ENCODE assay signal across 2 cellular contexts in the genomic region with DNA sequence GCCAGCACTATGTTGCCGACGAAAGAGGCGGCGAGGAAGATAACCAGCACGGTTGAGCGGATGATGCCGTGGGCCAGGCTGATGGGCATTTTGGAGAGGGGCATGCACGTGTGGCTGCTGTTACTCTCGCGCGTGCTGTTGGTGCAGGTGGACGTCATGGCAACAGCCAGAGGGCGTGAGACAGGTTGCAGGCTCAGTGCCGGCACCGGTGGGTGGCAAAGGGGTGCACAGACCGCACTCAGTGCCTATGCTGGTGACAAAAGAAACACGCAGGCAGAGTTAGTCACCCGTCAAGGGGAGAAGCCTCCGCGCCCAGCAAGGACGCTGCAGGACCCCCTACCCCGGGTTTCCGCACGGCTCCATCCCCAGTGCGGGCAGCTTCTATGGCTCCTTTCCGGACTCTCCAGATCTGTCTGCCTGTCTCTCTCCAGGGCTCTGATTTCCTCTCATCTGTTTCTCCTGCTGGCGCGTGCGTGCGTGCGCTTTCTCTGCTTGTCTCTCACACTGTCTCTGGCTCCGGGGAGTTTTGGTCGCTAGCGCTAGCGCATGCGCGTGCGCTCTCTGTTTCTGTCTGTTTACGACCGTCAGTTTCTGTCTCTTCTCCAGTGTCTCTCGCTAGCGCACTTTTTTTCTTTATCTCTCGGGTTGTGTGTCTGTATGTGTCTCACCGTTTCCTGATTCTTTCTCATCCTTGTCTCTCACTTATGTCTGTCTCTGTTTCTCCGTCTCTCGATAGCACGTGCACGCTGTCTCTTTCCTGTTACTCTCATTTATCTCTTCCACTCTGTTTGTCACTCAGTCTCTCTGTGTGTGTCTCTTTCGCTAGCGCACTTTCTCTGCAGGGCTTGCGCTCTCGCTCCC.
A peak's percentile ranks its signal among the peaks of the same experiment; 100 is the strongest.
TF ChIP-seq lines count a peak whose summit lies in the region.

No MANE protein-coding gene starts in this region.

TF ChIP-seq in WTC11, 78 proteins besides CTCF, POLR2A, EP300 and RAD21:
- TF ChIP-seq SP1 (CRISPR knock-in tag; conservative IDR thresholded peaks at IDR 0.05) (no peak), OVOL2 (CRISPR knock-in tag; IDR thresholded peaks at IDR 0.05; ENCODE audit: borderline replicate concordance) (no peak)
- TF ChIP-seq, protein P1, sequence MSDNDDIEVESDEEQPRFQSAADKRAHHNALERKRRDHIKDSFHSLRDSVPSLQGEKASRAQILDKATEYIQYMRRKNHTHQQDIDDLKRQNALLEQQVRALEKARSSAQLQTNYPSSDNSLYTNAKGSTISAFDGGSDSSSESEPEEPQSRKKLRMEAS (CRISPR knock-in tag; IDR thresholded peaks at IDR 0.05), result 0 out of 2 replicates have a peak, but pooled peaks have one; percentile 32

TF ChIP-seq in H1, 55 proteins besides CTCF, POLR2A, EP300 and RAD21:
- TF ChIP-seq KDM4A (IDR thresholded peaks at IDR 0.05; ENCODE audit: low read depth, low read length, severe bottlenecking) (peak; percentile 82), SIN3A (conservative IDR thresholded peaks at IDR 0.05 in 1 of 2, IDR thresholded peaks at IDR 0.05 in 1 of 2; ENCODE audit: low read depth in 1 of 2, low read length in 2 of 2) (no peak), MAFK (IDR thresholded peaks at IDR 0.05; ENCODE audit: low read depth, low read length) (no peak), CEBPB (IDR thresholded peaks at IDR 0.05; ENCODE audit: low read depth, low read length) (no peak), EZH2 (IDR thresholded peaks at IDR 0.05; ENCODE audit: low read depth, low read length, severe bottlenecking) (peak; percentile 8), HDAC2 (IDR thresholded peaks at IDR 0.05; ENCODE audit: borderline replicate concordance in 1 of 2, low read depth in 2 of 2, low read length in 2 of 2) (no peak), NRF1 (IDR thresholded peaks at IDR 0.05; ENCODE audit: low read depth, low read length) (peak; percentile 68), FOSL1 (IDR thresholded peaks at IDR 0.05; ENCODE audit: insufficient read depth, low read depth, low read length) (no peak)
- TF ChIP-seq, protein P2, sequence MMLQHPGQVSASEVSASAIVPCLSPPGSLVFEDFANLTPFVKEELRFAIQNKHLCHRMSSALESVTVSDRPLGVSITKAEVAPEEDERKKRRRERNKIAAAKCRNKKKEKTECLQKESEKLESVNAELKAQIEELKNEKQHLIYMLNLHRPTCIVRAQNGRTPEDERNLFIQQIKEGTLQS (IDR thresholded peaks at IDR 0.05; ENCODE audit: insufficient read depth, low read depth, low read length), result no peak
- TF ChIP-seq, protein P1 (IDR thresholded peaks at IDR 0.05), result peak; percentile 32; the same call in 1 of the 2 replicates
TF ChIP-seq in H1: peak in this region for 4.
